Comparison of ENCODE assay signal across 9 cellular contexts in genomic region chr14:64910847-64911495, GRCh38. TPM values are rescaled to one million over a fixed set of nuclear protein-coding genes. Genes with fewer than 3 reads are reported as not detected.
A peak's percentile ranks its signal among the peaks of the same experiment; 100 is the strongest.
DNase-seq lines count a peak whose midpoint lies in the region; ATAC-seq, FAIRE-seq and TF ChIP-seq lines count a peak whose summit lies in the region.
"Had no signal": no experiment of that assay in that cellular context is flagged by ENCODE, and none has a peak within 500 bp of the region (broad histone marks: within the 10 kb centered on the region; RNA-seq: fewer than 3 reads in every experiment).

No MANE protein-coding gene starts in this region.

- no peaks in the 10 kb centered on the region; the same call in 1 of the 2 replicates for H3K79me1 ChIP-seq in H1 (ENCODE audit: low read depth, low read length)

- H3K79me2 ChIP-seq in H1 (ENCODE audit: control insufficient read depth in 1 of 2, insufficient read depth in 2 of 2, low read length in 2 of 2): peaks cover 5 to 13% of the 10 kb centered on the region in 2 experiments; a peak in 3 of 4 replicates

- 11% methylated on average over 3 of the region's 3 CpGs; no CpG with 5 or more reads in 1 of the 2 experiments for WGBS in H1 (ENCODE audit: extremely low coverage in 1 of 2, insufficient coverage in 1 of 2, insufficient read length in 1 of 2, insufficient replicate concordance in 2 of 2, low coverage in 1 of 2, low lambda C conversion rate in 2 of 2, missing lambda C conversion rate in 1 of 2), 2 experiments
- 16 to 31% (median 19%) methylated on average over 3 of the region's 3 CpGs for WGBS in stomach, 5 donors

- no peak overlapping the region for H3K18ac ChIP-seq in H1 (ENCODE audit: extremely low read depth, low read length)

- DNase-seq in NCI-H2107 treated with DMSO at 0.1 percent for 48 hours (lab: John Stamatoyannopoulos, UW; ENCODE audit: unreplicated experiment): peak; percentile 34
- DNase-seq in NCI-H2107 (lab: John Stamatoyannopoulos, UW): no peak
- DNase-seq in NCI-H69 (lab: John Stamatoyannopoulos, UW): peak; percentile 63
- DNase-seq in H1 (ENCODE audit: low read depth in 1 of 2, low spot score in 2 of 2): no peak
- no peak for DNase-seq in stomach
- no peak for DNase-seq in NCI-H1417 treated with DMSO at 0.1 percent for 48 hours (lab: John Stamatoyannopoulos, UW)
- DNase-seq: activated B cell treated with CpG ODN at 0.5 μM for 24 hours had no signal

- no peak overlapping the region for H3K14ac ChIP-seq in H1 (ENCODE audit: insufficient read length)

- H3K56ac ChIP-seq in H1 (replicated peaks; ENCODE audit: insufficient read length, low read depth, low read length): no peak overlapping the region

- TF ChIP-seq POLR2A in H1 (IDR thresholded peaks at IDR 0.05; ENCODE audit: control extremely low read depth in 1 of 2, low read depth in 2 of 2, low read length in 2 of 2) (no peak), stomach (IDR thresholded peaks at IDR 0.05) (no peak)

- CTCF ChIA-PET in H1 (lab: Charles Lee; ENCODE audit: partially characterized antibody): interaction anchor here (0.6 to 4.9 kb wide), 49 partner anchors 8 to 1853 kb away, joined by 3 to 66 read pairs (median 4); partner anchors contain the start of genes FNTB and SPTB

- H3K27me3 ChIP-seq in H1 (replicated peaks in 1 of 4; ENCODE audit: control insufficient read depth in 3 of 4, extremely low read depth in 1 of 4, insufficient read depth in 3 of 4, low read length in 3 of 4): peaks cover 0 to 1% (median 0%) of the 10 kb centered on the region in 4 experiments; a peak in 1 of 7 replicates
- H3K27me3 ChIP-seq in stomach: peaks cover 0 to 8% (median 3%) of the 10 kb centered on the region in 3 donors

- no peak overlapping the region for H2BK20ac ChIP-seq in H1 (ENCODE audit: low read length)

- no peaks in the 10 kb centered on the region for H3K9me3 ChIP-seq in H1 (ENCODE audit: insufficient read depth in 2 of 2, low read depth in 1 of 2, low read length in 1 of 2)
- H3K9me3 ChIP-seq in stomach: no peaks in the 10 kb centered on the region

- H4K8ac ChIP-seq in H1 (ENCODE audit: extremely low read depth, insufficient read depth, low read length): no peak overlapping the region

- ATAC-seq in GM18502 (IDR thresholded peaks at IDR 0.05; ENCODE audit: poor library complexity, unreplicated experiment) (no peak), HG03025 (IDR thresholded peaks at IDR 0.05; ENCODE audit: low FRiP score, unreplicated experiment) (no peak)

- H2BK15ac ChIP-seq in H1 (ENCODE audit: low read length): no peak overlapping the region

- no peak overlapping the region; the same call in 1 of the 2 replicates for H2BK12ac ChIP-seq in H1 (ENCODE audit: low read depth, low read length)

- POLR2A ChIA-PET in H1 (lab: Charles Lee; ENCODE audit: partially characterized antibody): interaction anchor here (0.7 kb wide), 1 partner anchor 76 kb away, joined by 3 read pairs; the partner anchor contains the start of gene FNTB

- intact Hi-C loops in stomach (cut with DNase I; ENCODE audit: low total_unique reads): no loop called here

- peaks cover 0 to 4% (median 3%) of the 10 kb centered on the region in 4 experiments; a peak in 4 of 7 replicates for H3K4me1 ChIP-seq in H1 (replicated peaks in 1 of 4; ENCODE audit: control insufficient read depth in 3 of 4, insufficient read depth in 4 of 4, low read length in 3 of 4)
- H3K4me1 ChIP-seq in stomach: peaks cover 12 to 16% (median 14%) of the 10 kb centered on the region in 4 donors

- peak in 2 of 3 experiments; percentile 51 to 59; a peak in 2 of 4 replicates for TF ChIP-seq CTCF in H1 (IDR thresholded peaks at IDR 0.05; ENCODE audit: control extremely low read depth in 1 of 3, insufficient read depth in 1 of 3, low read depth in 1 of 3, low read length in 3 of 3)
- peak in 4 of 7 experiments; percentile 30 to 50 (median 38) for TF ChIP-seq CTCF in stomach (IDR thresholded peaks at IDR 0.05)

- no peak overlapping the region for H4K5ac ChIP-seq in H1 (ENCODE audit: insufficient read length, low read depth, low read length)

- TF ChIP-seq RAD21 in H1 (IDR thresholded peaks at IDR 0.05 in 1 of 2, conservative IDR thresholded peaks at IDR 0.05 in 1 of 2; ENCODE audit: low read depth in 2 of 2, low read length in 2 of 2): peak; percentile 53 to 64

- H3K4me3 ChIP-seq in H1 (ENCODE audit: extremely low read depth in 1 of 4, insufficient read depth in 2 of 4, low read depth in 3 of 4, low read length in 4 of 4) (no peak overlapping the region), stomach (no peak overlapping the region)

- H3K27ac ChIP-seq in H1 (ENCODE audit: low read depth, low read length) (no peak overlapping the region), stomach (no peak overlapping the region)

- H2AFZ ChIP-seq in H1 (ENCODE audit: low read length): no peak overlapping the region

- H2BK5ac ChIP-seq in H1 (ENCODE audit: low read depth, low read length): no peak overlapping the region

- no peak overlapping the region for H2AK5ac ChIP-seq in H1 (ENCODE audit: low read depth, low read length)

- no peak overlapping the region for H3K4me2 ChIP-seq in H1 (ENCODE audit: insufficient read depth in 1 of 2, low read depth in 2 of 2, low read length in 2 of 2)

- H3K36me3 ChIP-seq in H1 (ENCODE audit: control insufficient read depth in 2 of 4, insufficient read depth in 4 of 4, low read length in 3 of 4): no peaks in the 10 kb centered on the region
- no peaks in the 10 kb centered on the region for H3K36me3 ChIP-seq in stomach

- H2BK120ac ChIP-seq in H1 (replicated peaks; ENCODE audit: low read depth, low read length): no peak overlapping the region

- H3K23me2 ChIP-seq in H1 (ENCODE audit: low read depth, low read length): peaks cover 5% of the 10 kb centered on the region

- FAIRE-seq in H1 (lab: Jason Lieb, UNC): peak; percentile 24

- H3K4ac ChIP-seq in H1 (replicated peaks; ENCODE audit: insufficient read length, low read depth, low read length): no peak overlapping the region

- no peak overlapping the region for H4K91ac ChIP-seq in H1 (replicated peaks; ENCODE audit: insufficient read length, low read length)

- no peaks in the 10 kb centered on the region for H4K20me1 ChIP-seq in H1 (replicated peaks in 1 of 2; ENCODE audit: control insufficient read depth in 1 of 2, insufficient read depth in 2 of 2, low read length in 2 of 2)

- H3K23ac ChIP-seq in H1 (ENCODE audit: insufficient read length): no peak overlapping the region

- H3K9ac ChIP-seq in H1 (replicated peaks in 1 of 4; ENCODE audit: extremely low read depth in 1 of 4, low read depth in 3 of 4, low read length in 3 of 4): no peak overlapping the region

- no peak for TF ChIP-seq EP300 in H1 (IDR thresholded peaks at IDR 0.05; ENCODE audit: borderline replicate concordance in 1 of 2, low read depth in 2 of 2, low read length in 2 of 2)
- TF ChIP-seq EP300 in stomach (IDR thresholded peaks at IDR 0.05): no peak

TF ChIP-seq in H1, 55 proteins besides CTCF, POLR2A, EP300 and RAD21:
- TF ChIP-seq KDM1A (IDR thresholded peaks at IDR 0.05; ENCODE audit: borderline replicate concordance, low read length) (0 out of 2 replicates have a peak, but pooled peaks have one; percentile 14), TAF1 (IDR thresholded peaks at IDR 0.05; ENCODE audit: low read depth, low read length) (no peak)

RNA-seq across cellular contexts. Expression of gene CHURC1, which starts 3.3 kb away (rescaled TPM):
- 50.2 and 55.6 TPM in 2 replicates for total RNA-seq in H1 (2021; fragmentation: NEBNext Ultra II Directional; extraction: Animal tissue kit (Norgen Biotek cat#: 25700))
- polyA plus RNA-seq in H1 (2011; rRNA removed) (44.8 and 59.3 TPM in 2 replicates), stomach (10 to 100 TPM; 40.0 to 53.2 (median 41.7) TPM)
- 43.3 TPM for polyA plus RNA-seq in H1 (2011; cell fraction: cytosol; rRNA removed)
- 11.4 TPM for polyA plus RNA-seq in H1 (2011; cell fraction: nucleus; rRNA removed)
- polyA plus RNA-seq in H1 (2012, experiment 1 of 2): 31.2 to 64.3 TPM (median 43.5 TPM) in 4 replicates
- polyA plus RNA-seq in H1 (2012, experiment 2 of 2): 35.9 TPM
- polyA plus RNA-seq in H1 (2013, experiment 1 of 2): 149 TPM
- polyA plus RNA-seq in H1 (2013, experiment 2 of 2): 132 TPM
- 9.7 and 14.7 TPM in 2 replicates for polyA minus RNA-seq in H1 (2011; rRNA and poly(A)+ RNA removed)
- 6.9 TPM for polyA minus RNA-seq in H1 (2011; cell fraction: cytosol; rRNA and poly(A)+ RNA removed)
- 37.0 TPM for polyA minus RNA-seq in H1 (2011; cell fraction: nucleus; rRNA and poly(A)+ RNA removed)
- total RNA-seq in stomach: 100 to 1,000 TPM in 1 of 5 donors, 10 to 100 TPM in 4; 20.4 to 102 (median 43.3) TPM

RNA-seq across cellular contexts. Expression of gene SPTB, which starts 31.3 kb away (rescaled TPM):
- total RNA-seq in H1 (2021; fragmentation: NEBNext Ultra II Directional; extraction: Animal tissue kit (Norgen Biotek cat#: 25700)): 2.4 and 2.7 TPM in 2 replicates
- polyA plus RNA-seq in H1 (2011; rRNA removed) (0.30 and 0.60 TPM in 2 replicates), stomach (under 1 TPM; 0.18 to 0.92 (median 0.19) TPM)
- 0.52 TPM for polyA plus RNA-seq in H1 (2011; cell fraction: cytosol; rRNA removed)
- 1.9 TPM for polyA plus RNA-seq in H1 (2011; cell fraction: nucleus; rRNA removed)
- polyA plus RNA-seq in H1 (2012, experiment 1 of 2): 1.6 to 2.5 TPM (median 2.3 TPM) in 4 replicates
- 0.75 TPM for polyA plus RNA-seq in H1 (2012, experiment 2 of 2)
- polyA plus RNA-seq in H1 (2013, experiment 1 of 2): 0.53 TPM
- 0.46 TPM for polyA plus RNA-seq in H1 (2013, experiment 2 of 2)
- 1.1 and 1.3 TPM in 2 replicates for polyA minus RNA-seq in H1 (2011; rRNA and poly(A)+ RNA removed)
- 1.8 TPM for polyA minus RNA-seq in H1 (2011; cell fraction: cytosol; rRNA and poly(A)+ RNA removed)
- polyA minus RNA-seq in H1 (2011; cell fraction: nucleus; rRNA and poly(A)+ RNA removed): 2.0 TPM
- 1 to 10 TPM in 2 of 5 donors, under 1 TPM in 1, not detected in 2; under 0.01 to 3.5 (median 1.0) TPM for total RNA-seq in stomach

RNA-seq across cellular contexts. Expression of gene GPX2, which starts 31.6 kb away (rescaled TPM):
- total RNA-seq in H1 (2021; fragmentation: NEBNext Ultra II Directional; extraction: Animal tissue kit (Norgen Biotek cat#: 25700)): 0.30 and 0.50 TPM in 2 replicates
- 0.49 and 0.89 TPM in 2 replicates for polyA plus RNA-seq in H1 (2011; rRNA removed)
- 0.61 TPM for polyA plus RNA-seq in H1 (2011; cell fraction: cytosol; rRNA removed)
- polyA plus RNA-seq in H1 (2011; cell fraction: nucleus; rRNA removed): 0.66 TPM
- 0.50 to 0.96 TPM (median 0.64 TPM) in 3 of 4 replicates, not detected in the other for polyA plus RNA-seq in H1 (2012, experiment 1 of 2)
- 1.5 TPM for polyA plus RNA-seq in H1 (2012, experiment 2 of 2)
- 0.36 TPM for polyA plus RNA-seq in H1 (2013, experiment 1 of 2)
- polyA plus RNA-seq in H1 (2013, experiment 2 of 2): 0.46 TPM
- 0.38 and 0.56 TPM in 2 replicates for polyA minus RNA-seq in H1 (2011; rRNA and poly(A)+ RNA removed)
- not detected for polyA minus RNA-seq in H1 (2011; cell fraction: cytosol; rRNA and poly(A)+ RNA removed)
- not detected for polyA minus RNA-seq in H1 (2011; cell fraction: nucleus; rRNA and poly(A)+ RNA removed)
- total RNA-seq in stomach: 100 to 1,000 TPM in 2 of 5 donors, 10 to 100 TPM in 3; 22.8 to 298 (median 48.4) TPM
- 100 to 1,000 TPM; 167 to 464 (median 301) TPM for polyA plus RNA-seq in stomach
- total RNA-seq: activated B cell treated with CpG ODN at 0.5 μM for 24 hours had no signal

Comparison
In these comparisons a context has a peak if more than half of its experiments do, and no peak if none do; other contexts are left out.
1. DNase-seq: peak in NCI-H2107 treated with DMSO at 0.1 percent for 48 hours (single experiment) and NCI-H69 (single experiment); none in NCI-H2107 (single experiment), H1 (0 of 2), stomach (single experiment) and NCI-H1417 treated with DMSO at 0.1 percent for 48 hours (single experiment).
2. RNA of gene GPX2, which starts 31.6 kb away (total RNA-seq): 22.8 to 298 TPM in stomach; 0.30 to 0.50 TPM in H1; every median in the first group is over 10 times any median in the second.